ENCODE assay signal across 8 cellular contexts in genomic region chr5:18745591-18745987, GRCh38.
DNase-seq lines count a peak whose midpoint lies in the region; ATAC-seq and TF ChIP-seq lines count a peak whose summit lies in the region.

No MANE protein-coding gene starts in this region.

- H3K36me3 ChIP-seq in mucosa of rectum (ENCODE audit: control insufficient read depth in 2 of 2, insufficient read depth in 2 of 2, low read length in 2 of 2), result no peaks in the 10 kb centered on the region

- H3K27me3 Mint-ChIP-seq in activated CD4-positive, alpha-beta T cell treated with anti-CD3 and anti-CD28 coated beads for 36 hours, result no peaks in the 10 kb centered on the region
- no peaks in the 10 kb centered on the region for H3K27me3 Mint-ChIP-seq in HFFc6 (ENCODE audit: insufficient read depth)
- no peaks in the 10 kb centered on the region for H3K27me3 Mint-ChIP-seq in activated T-helper 2 cell treated with anti-CD3 and anti-CD28 coated beads, Interferon-gamma antibody, Interleukin-2, Interleukin-4, amounts not matched to agents 10 μg/mL and 5 μg/mL and 100 μg/mL, durations not matched to agents 14 hours and 24 hours and 36 hours (ENCODE audit: low read depth)

- no peak for TF ChIP-seq CTCF in HFFc6 (IDR thresholded peaks at IDR 0.05)

- peak overlapping the region; percentile 87 for H3K4me3 Mint-ChIP-seq in activated CD4-positive, alpha-beta T cell treated with anti-CD3 and anti-CD28 coated beads for 36 hours
- peak overlapping the region; percentile 85 for H3K4me3 Mint-ChIP-seq in HFFc6
- peak overlapping the region; percentile 89 for H3K4me3 Mint-ChIP-seq in activated T-helper 2 cell treated with anti-CD3 and anti-CD28 coated beads, Interferon-gamma antibody, Interleukin-2, Interleukin-4, amounts not matched to agents 10 μg/mL and 5 μg/mL and 100 μg/mL, durations not matched to agents 14 hours and 24 hours and 36 hours (ENCODE audit: low read depth)

- no peaks in the 10 kb centered on the region for H3K9me3 ChIP-seq in mucosa of rectum (ENCODE audit: control insufficient read depth in 2 of 2, low read length in 2 of 2)

- peaks cover 10% of the 10 kb centered on the region for H3K9me3 Mint-ChIP-seq in activated CD4-positive, alpha-beta T cell treated with anti-CD3 and anti-CD28 coated beads for 36 hours (ENCODE audit: low read depth)
- peaks cover 13% of the 10 kb centered on the region for H3K9me3 Mint-ChIP-seq in HFFc6
- H3K9me3 Mint-ChIP-seq in activated T-helper 2 cell treated with anti-CD3 and anti-CD28 coated beads, Interferon-gamma antibody, Interleukin-2, Interleukin-4, amounts not matched to agents 10 μg/mL and 5 μg/mL and 100 μg/mL, durations not matched to agents 14 hours and 24 hours and 36 hours, result peaks cover 3% of the 10 kb centered on the region

- peaks cover 52% of the 10 kb centered on the region for H3K4me1 Mint-ChIP-seq in activated CD4-positive, alpha-beta T cell treated with anti-CD3 and anti-CD28 coated beads for 36 hours
- peaks cover 11% of the 10 kb centered on the region for H3K4me1 Mint-ChIP-seq in HFFc6 (ENCODE audit: low read depth)
- peaks cover 52% of the 10 kb centered on the region for H3K4me1 Mint-ChIP-seq in activated T-helper 2 cell treated with anti-CD3 and anti-CD28 coated beads, Interferon-gamma antibody, Interleukin-2, Interleukin-4, amounts not matched to agents 10 μg/mL and 5 μg/mL and 100 μg/mL, durations not matched to agents 14 hours and 24 hours and 36 hours (ENCODE audit: low read depth)

- H3K4me1 ChIP-seq in mucosa of rectum (ENCODE audit: control insufficient read depth in 2 of 2, insufficient read depth in 2 of 2, low read length in 2 of 2), result peaks cover 3 to 8% of the 10 kb centered on the region in 2 donors

- CTCF ChIA-PET in activated CD4-positive, alpha-beta T cell treated with anti-CD3 and anti-CD28 coated beads for 36 hours (lab: Charles Lee), result interaction anchor here (0.9 kb wide), 1 partner anchor 11 kb away, joined by 3 read pairs; no protein-coding TSS in a partner anchor

- ATAC-seq in activated CD4-positive, alpha-beta T cell treated with anti-CD3 and anti-CD28 coated beads for 36 hours, result peak; percentile 43

- peak overlapping the region; percentile 65 to 82 for H3K4me3 ChIP-seq in mucosa of rectum (ENCODE audit: low read length in 2 of 2)

- peak overlapping the region; percentile 97 for H3K27ac Mint-ChIP-seq in activated CD4-positive, alpha-beta T cell treated with anti-CD3 and anti-CD28 coated beads for 36 hours
- H3K27ac Mint-ChIP-seq in HFFc6, result peak overlapping the region; percentile 70; the same call in 1 of the 2 replicates
- H3K27ac Mint-ChIP-seq in activated T-helper 2 cell treated with anti-CD3 and anti-CD28 coated beads, Interferon-gamma antibody, Interleukin-2, Interleukin-4, amounts not matched to agents 10 μg/mL and 5 μg/mL and 100 μg/mL, durations not matched to agents 14 hours and 24 hours and 36 hours, result peak overlapping the region; percentile 95

- no peak for DNase-seq in activated CD4-positive, alpha-beta T cell treated with anti-CD3 and anti-CD28 coated beads for 36 hours
- DNase-seq in activated CD4-positive, alpha-beta T cell treated with anti-CD3 and anti-CD28 coated beads, Interleukin-2, amount 50 U/mL, for 1 hour, result no peak
- DNase-seq in HFFc6 (no peak), MV-4-11 (lab: John Stamatoyannopoulos, UW) (peak; percentile 33), mesenteric fat pad (ENCODE audit: low spot score) (no peak), cortex of kidney (lab: John Stamatoyannopoulos, UW) (no peak)
- DNase-seq in activated T-helper 2 cell treated with anti-CD3 and anti-CD28 coated beads, Interferon-gamma antibody, Interleukin-2, Interleukin-4, amounts not matched to agents 10 μg/mL and 5 μg/mL and 100 μg/mL, durations not matched to agents 14 hours and 24 hours and 36 hours (ENCODE audit: low spot score), result no peak

- no peaks in the 10 kb centered on the region for H3K27me3 ChIP-seq in mucosa of rectum (ENCODE audit: control insufficient read depth in 2 of 2, insufficient read depth in 2 of 2, low read length in 2 of 2)

- peak overlapping the region; percentile 67 to 75 for H3K27ac ChIP-seq in mucosa of rectum (ENCODE audit: low read depth in 2 of 2, low read length in 2 of 2)

- POLR2A ChIA-PET in activated CD4-positive, alpha-beta T cell treated with anti-CD3 and anti-CD28 coated beads for 36 hours (lab: Charles Lee), result no interaction called here

- H3K36me3 Mint-ChIP-seq in activated CD4-positive, alpha-beta T cell treated with anti-CD3 and anti-CD28 coated beads for 36 hours (ENCODE audit: low read depth), result peaks cover 24% of the 10 kb centered on the region
- H3K36me3 Mint-ChIP-seq in HFFc6 (ENCODE audit: low read depth), result no peaks in the 10 kb centered on the region
- H3K36me3 Mint-ChIP-seq in activated T-helper 2 cell treated with anti-CD3 and anti-CD28 coated beads, Interferon-gamma antibody, Interleukin-2, Interleukin-4, amounts not matched to agents 10 μg/mL and 5 μg/mL and 100 μg/mL, durations not matched to agents 14 hours and 24 hours and 36 hours (ENCODE audit: low read depth), result peaks cover 21% of the 10 kb centered on the region

- intact Hi-C loops in activated CD4-positive, alpha-beta T cell treated with anti-CD3 and anti-CD28 coated beads for 36 hours (cut with DNase I, micrococcal nuclease), result loop anchor here in 1 of 2 experiments (2.0 kb wide), 1 partner anchor 47 kb away; no protein-coding TSS in a partner anchor
- intact Hi-C loops in activated T-helper 2 cell treated with anti-CD3 and anti-CD28 coated beads, Interferon-gamma antibody, Interleukin-2, Interleukin-4, amounts not matched to agents 10 μg/mL and 5 μg/mL and 100 μg/mL, durations not matched to agents 14 hours and 24 hours and 36 hours (cut with micrococcal nuclease), result loop anchor here (2.0 kb wide), 1 partner anchor 15 kb away; no protein-coding TSS in a partner anchor

- H3K9ac ChIP-seq in mucosa of rectum (ENCODE audit: low read depth in 1 of 2, low read length in 2 of 2), result peak overlapping the region; percentile 54 to 63
